In the genomic region with DNA sequence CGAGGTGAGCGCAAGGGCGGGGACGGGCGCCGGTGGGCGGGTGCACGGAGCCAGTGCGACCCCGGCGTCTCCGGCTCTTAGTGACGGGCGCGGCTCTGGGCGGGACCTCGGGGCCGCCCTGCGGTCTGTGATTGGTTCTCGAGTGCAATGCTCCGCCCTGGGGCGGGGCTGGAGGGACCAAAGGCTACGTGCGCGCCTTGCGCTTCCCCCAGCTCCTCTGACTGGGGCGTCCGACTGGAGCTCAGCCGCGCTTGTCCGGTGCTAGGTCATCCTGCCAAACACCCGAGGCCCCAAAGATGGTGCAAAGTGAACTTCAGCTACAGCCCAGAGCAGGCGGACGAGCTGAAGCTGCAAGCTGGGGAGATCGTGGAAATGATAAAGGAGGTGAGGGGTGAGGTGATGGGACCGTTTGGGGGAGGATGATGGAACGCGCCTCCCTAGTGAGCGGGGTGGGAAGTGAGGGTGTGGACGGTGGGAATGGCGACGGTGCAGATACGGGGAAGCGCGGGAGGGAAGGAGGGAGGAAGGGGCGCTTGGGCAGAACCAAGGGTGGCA, we compare ENCODE assay signal across 8 cellular contexts. TPM values are rescaled to one million over a fixed set of nuclear protein-coding genes. Genes with fewer than 3 reads are reported as not detected.
DNase-seq lines count a peak whose midpoint lies in the region; ATAC-seq and TF ChIP-seq lines count a peak whose summit lies in the region.

No MANE protein-coding gene starts in this region.

- DNase-seq in NCI-H1694 treated with DMSO at 0.1 percent for 48 hours (lab: John Stamatoyannopoulos, UW): peak; percentile 81
- peak; percentile 91 for DNase-seq in T-helper 9 cell
- peak; percentile 93 for DNase-seq in astrocyte of the spinal cord (ENCODE audit: low read depth, low spot score)
- DNase-seq in iPS DF 19.7 (ENCODE audit: low read depth, low spot score): peak; percentile 73
- DNase-seq in gastrocnemius medialis: peak; percentile 72 to 84
- DNase-seq in MG63: no peak

- ATAC-seq in HG02870 (IDR thresholded peaks at IDR 0.05; ENCODE audit: unreplicated experiment) (peak; percentile 94), gastrocnemius medialis (peak; percentile 79 to 82)

- H3K9me3 ChIP-seq in gastrocnemius medialis (no peaks in the 10 kb centered on the region), MG63 (no peaks in the 10 kb centered on the region)

- H3K36me3 ChIP-seq in gastrocnemius medialis (peaks cover 0 to 28% of the 10 kb centered on the region in 2 donors), MG63 (peaks cover 47% of the 10 kb centered on the region)

- H3K4me1 ChIP-seq in gastrocnemius medialis: peaks cover 8 to 15% of the 10 kb centered on the region in 2 donors

- TF ChIP-seq POLR2A in GM15510 (IDR thresholded peaks at IDR 0.05; ENCODE audit: borderline replicate concordance, extremely low read depth, insufficient read length): peak; percentile 95
- peak; percentile 50 to 61 for TF ChIP-seq POLR2A in gastrocnemius medialis (IDR thresholded peaks at IDR 0.05)

- in situ Hi-C loops in astrocyte of the spinal cord (cut with HindIII; ENCODE audit: low sequenced_read_pairs): no loop called here
- in situ Hi-C loops in gastrocnemius medialis (cut with MboI; ENCODE audit: low sequenced_read_pairs in 4 of 4): loop anchor here in 1 of 4 donors (25.0 kb wide), 1 partner anchor 105 kb away; no protein-coding TSS in a partner anchor

- H3K27ac ChIP-seq in gastrocnemius medialis: peak overlapping the region; percentile 74 to 79 (median 77)

- no peaks in the 10 kb centered on the region for H3K27me3 ChIP-seq in gastrocnemius medialis
- no peaks in the 10 kb centered on the region for H3K27me3 ChIP-seq in MG63

- intact Hi-C loops in gastrocnemius medialis (cut with DNase I; ENCODE audit: low total_unique reads): no loop called here

- TF ChIP-seq CTCF in astrocyte of the spinal cord (IDR thresholded peaks at IDR 0.05; ENCODE audit: low read depth, low read length): no peak
- no peak for TF ChIP-seq CTCF in gastrocnemius medialis (IDR thresholded peaks at IDR 0.05 in 4 of 5, conservative IDR thresholded peaks at IDR 0.05 in 1 of 5)

- H3K4me3 ChIP-seq in astrocyte of the spinal cord (ENCODE audit: low read depth, low read length) (peak overlapping the region; percentile 66), gastrocnemius medialis (peak overlapping the region; percentile 65 to 87 (median 75)), MG63 (no peak overlapping the region)

RNA-seq across cellular contexts. Expression of a gene that starts 0.8 kb away (rescaled TPM):
- 1 to 10 TPM in 1 of 4 donors, under 1 TPM in 3; 0.10 to 1.4 (median 0.46) TPM for total RNA-seq in gastrocnemius medialis
- 0.03 TPM in 1 of 2 replicates, not detected in the other for total RNA-seq in MG63 (2014; rRNA removed; shearing (Covaris generic); ENCODE audit: low replicate concordance)

RNA-seq across cellular contexts. Expression of a gene that starts 16.5 kb away (rescaled TPM):
- 10 to 100 TPM; 10.0 to 19.9 (median 14.8) TPM for total RNA-seq in gastrocnemius medialis
- 1.9 and 7.0 TPM in 2 replicates for total RNA-seq in MG63 (2014; rRNA removed; shearing (Covaris generic); ENCODE audit: low replicate concordance)
